12 cellular contexts compared by ENCODE assay signal in genomic region chr2:71455011-71455740, GRCh38. TPM values are rescaled to one million over a fixed set of nuclear protein-coding genes. Genes with fewer than 3 reads are reported as not detected.
DNase-seq lines count a peak whose midpoint lies in the region; ATAC-seq and TF ChIP-seq lines count a peak whose summit lies in the region.
"Had no signal": no experiment of that assay in that cellular context is flagged by ENCODE, and none has a peak within 500 bp of the region (broad histone marks: within the 10 kb centered on the region; RNA-seq: fewer than 3 reads in every experiment).

No MANE protein-coding gene starts in this region.

- no peaks in the 10 kb centered on the region for H4K20me1 ChIP-seq in PC-3 (ENCODE audit: low read length)

- H3K4me3 ChIP-seq in H7 (ENCODE audit: insufficient read depth, low read depth, low read length) (no peak overlapping the region), PC-3 (ENCODE audit: low read length) (no peak overlapping the region), left ventricle myocardium inferior (peak overlapping the region; percentile 76), neuronal stem cell (ENCODE audit: low read length in 2 of 2) (no peak overlapping the region)

- H3K18ac ChIP-seq in neuronal stem cell (ENCODE audit: low read length) = peak overlapping the region; percentile 82

- no peaks in the 10 kb centered on the region for H3F3A ChIP-seq in PC-3 (ENCODE audit: low read length, unreplicated experiment)

- no peaks in the 10 kb centered on the region for H3K9me3 ChIP-seq in PC-3 (ENCODE audit: low read length)
- H3K9me3 ChIP-seq in left ventricle myocardium inferior (replicated peaks) = no peaks in the 10 kb centered on the region
- no peaks in the 10 kb centered on the region for H3K9me3 ChIP-seq in neuronal stem cell (replicated peaks in 1 of 2; ENCODE audit: control insufficient read depth in 2 of 2, insufficient read depth in 1 of 2, low read depth in 1 of 2, low read length in 2 of 2)

- no peak overlapping the region for H4K91ac ChIP-seq in neuronal stem cell (ENCODE audit: low read depth, low read length, poor library complexity)

- no peak overlapping the region for H2BK12ac ChIP-seq in neuronal stem cell (ENCODE audit: low read length)

- H3K27ac ChIP-seq in PC-3 (ENCODE audit: low read length) (no peak overlapping the region), left ventricle myocardium inferior (replicated peaks) (peak overlapping the region; percentile 91), neuronal stem cell (replicated peaks; ENCODE audit: low read length) (no peak overlapping the region), substantia nigra (ENCODE audit: low read depth, low read length, poor library complexity, severe bottlenecking) (no peak overlapping the region)

- H3K4me1 ChIP-seq in PC-3 (ENCODE audit: insufficient read depth, low read length) = peaks cover 37% of the 10 kb centered on the region
- H3K4me1 ChIP-seq in left ventricle myocardium inferior = peaks cover 98% of the 10 kb centered on the region
- H3K4me1 ChIP-seq in neuronal stem cell (ENCODE audit: control insufficient read depth in 2 of 2, insufficient read depth in 1 of 2, low read depth in 1 of 2, low read length in 2 of 2) = peaks cover 20 to 26% of the 10 kb centered on the region in 2 donors

- no peak overlapping the region for H2BK5ac ChIP-seq in neuronal stem cell (ENCODE audit: low read length)

- no peak overlapping the region for H3K23ac ChIP-seq in neuronal stem cell (ENCODE audit: low read depth, low read length, poor library complexity)

- H3K27me3 ChIP-seq in H7 (ENCODE audit: control insufficient read depth, insufficient read depth, low read length) = peaks cover 14% of the 10 kb centered on the region
- no peaks in the 10 kb centered on the region for H3K27me3 ChIP-seq in PC-3 (ENCODE audit: low read length)
- peaks cover 13% of the 10 kb centered on the region for H3K27me3 ChIP-seq in left ventricle myocardium inferior (ENCODE audit: low read depth)
- peaks cover 0 to 44% (median 16%) of the 10 kb centered on the region in 3 experiments for H3K27me3 ChIP-seq in neuronal stem cell (ENCODE audit: control insufficient read depth in 3 of 3, insufficient read depth in 3 of 3, low read depth in 1 of 3, low read length in 3 of 3)

- H3K9ac ChIP-seq in PC-3 (ENCODE audit: low read length) (no peak overlapping the region), neuronal stem cell (ENCODE audit: low read depth, low read length, poor library complexity) (no peak overlapping the region)

- H2BK120ac ChIP-seq in neuronal stem cell (ENCODE audit: low read depth, low read length) = no peak overlapping the region

- POLR2A ChIA-PET in PC-3 (lab: Charles Lee; ENCODE audit: unreplicated experiment) = no interaction called here

- TF ChIP-seq CTCF in PC-3 (conservative IDR thresholded peaks at IDR 0.05; ENCODE audit: low read depth, low read length) = no peak
- TF ChIP-seq CTCF in left ventricle myocardium inferior (IDR thresholded peaks at IDR 0.05; ENCODE audit: borderline replicate concordance) = no peak

- no peaks in the 10 kb centered on the region for H3K79me1 ChIP-seq in neuronal stem cell (ENCODE audit: low read depth, low read length)

- intact Hi-C loops in PC-3 (cut with micrococcal nuclease) (no loop called here), left ventricle myocardium inferior (cut with micrococcal nuclease) (no loop called here)

- ATAC-seq in PC-3 (no peak), HG02852 (IDR thresholded peaks at IDR 0.05; ENCODE audit: unreplicated experiment) (no peak)

- CTCF ChIA-PET in PC-3 (lab: Charles Lee) = interaction anchor here (0.8 kb wide), 1 partner anchor 156 kb away, joined by 6 read pairs; no protein-coding TSS in a partner anchor

- H3K79me2 ChIP-seq in PC-3 (ENCODE audit: low read length) = no peaks in the 10 kb centered on the region

- no peak overlapping the region for H3K4ac ChIP-seq in neuronal stem cell (ENCODE audit: low read length)

- H3K14ac ChIP-seq in neuronal stem cell (ENCODE audit: low read length) = peak overlapping the region; percentile 31

- H3K9me2 ChIP-seq in PC-3 (replicated peaks; ENCODE audit: low read length) = no peaks in the 10 kb centered on the region

- WGBS in neuronal stem cell (ENCODE audit: extremely low coverage in 2 of 2, insufficient read length in 2 of 2, insufficient replicate concordance in 1 of 2), 2 donors = no CpG with 5 or more reads among the region's 8 CpGs

- no peak overlapping the region for H2AFZ ChIP-seq in PC-3 (ENCODE audit: low read length)
- H2AFZ ChIP-seq in neuronal stem cell (ENCODE audit: low read length) = peak overlapping the region; percentile 91

- H2AK5ac ChIP-seq in neuronal stem cell (ENCODE audit: low read depth, low read length) = peak overlapping the region; percentile 66

- DNase-seq in H7 = peak; percentile 54
- DNase-seq in PC-3 = no peak
- DNase-seq in left ventricle myocardium inferior = no peak
- DNase-seq in neuronal stem cell (ENCODE audit: low spot score) = no peak
- DNase-seq in substantia nigra (lab: John Stamatoyannopoulos, UW) = no peak
- DNase-seq in retina = no peak
- no peak for DNase-seq in hypothalamus (lab: John Stamatoyannopoulos, UW)
- DNase-seq: activated CD4-positive, alpha-beta memory T cell treated with anti-CD3 and anti-CD28 coated beads, Interleukin-2, amount 10 ng/mL, durations not matched to agents 7 days and 5 days; CD4-positive, alpha-beta memory T cell; NCI-H1436 had no signal

- no peaks in the 10 kb centered on the region; the same call in 1 of the 2 replicates for H3K36me3 ChIP-seq in H7 (replicated peaks; ENCODE audit: control insufficient read depth, insufficient read depth, low read length)
- no peaks in the 10 kb centered on the region for H3K36me3 ChIP-seq in PC-3 (ENCODE audit: low read depth, low read length)
- H3K36me3 ChIP-seq in left ventricle myocardium inferior = no peaks in the 10 kb centered on the region
- H3K36me3 ChIP-seq in neuronal stem cell (replicated peaks in 1 of 2; ENCODE audit: control insufficient read depth in 2 of 2, insufficient read depth in 2 of 2, low read length in 2 of 2) = no peaks in the 10 kb centered on the region

- H4K8ac ChIP-seq in neuronal stem cell (ENCODE audit: low read depth, low read length) = no peak overlapping the region

- no TSS peak for BruUV-seq in PC-3 (replicated peaks; lab: Mats Ljungman, UMichigan)

- H2BK15ac ChIP-seq in neuronal stem cell (ENCODE audit: low read length) = no peak overlapping the region

- peak overlapping the region; percentile 15; the same call in 1 of the 2 replicates for H3K4me2 ChIP-seq in PC-3 (ENCODE audit: low read length)
- no peak overlapping the region for H3K4me2 ChIP-seq in neuronal stem cell (ENCODE audit: insufficient read depth, low read length, poor library complexity, severe bottlenecking)

RNA-seq across cellular contexts. Expression of gene DYSF, which starts 1.8 kb away (rescaled TPM):
- 7.4 and 9.5 TPM in 2 replicates for total RNA-seq in H7 (2014; rRNA removed; shearing (Covaris generic))
- total RNA-seq in PC-3 (2014; rRNA removed) = 13.0 and 18.8 TPM in 2 replicates
- total RNA-seq in left ventricle myocardium inferior = 48.2 TPM
- polyA plus RNA-seq in neuronal stem cell (2013, experiment 1 of 2) = 0.43 TPM
- 0.35 TPM for polyA plus RNA-seq in neuronal stem cell (2013, experiment 2 of 2)
- total RNA-seq: activated CD4-positive, alpha-beta memory T cell treated with anti-CD3 and anti-CD28 coated beads, Interleukin-2, amount 10 ng/mL, durations not matched to agents 7 days and 5 days; T-helper 2 cell treated with Interferon-gamma antibody and Interleukin-4, amounts not matched to agents 100 ng/mL and 5 ng/mL, for 36 hours had no signal
- polyA plus RNA-seq: CD4-positive, alpha-beta memory T cell had no signal
